15 cellular contexts compared by ENCODE assay signal in the genomic region with DNA sequence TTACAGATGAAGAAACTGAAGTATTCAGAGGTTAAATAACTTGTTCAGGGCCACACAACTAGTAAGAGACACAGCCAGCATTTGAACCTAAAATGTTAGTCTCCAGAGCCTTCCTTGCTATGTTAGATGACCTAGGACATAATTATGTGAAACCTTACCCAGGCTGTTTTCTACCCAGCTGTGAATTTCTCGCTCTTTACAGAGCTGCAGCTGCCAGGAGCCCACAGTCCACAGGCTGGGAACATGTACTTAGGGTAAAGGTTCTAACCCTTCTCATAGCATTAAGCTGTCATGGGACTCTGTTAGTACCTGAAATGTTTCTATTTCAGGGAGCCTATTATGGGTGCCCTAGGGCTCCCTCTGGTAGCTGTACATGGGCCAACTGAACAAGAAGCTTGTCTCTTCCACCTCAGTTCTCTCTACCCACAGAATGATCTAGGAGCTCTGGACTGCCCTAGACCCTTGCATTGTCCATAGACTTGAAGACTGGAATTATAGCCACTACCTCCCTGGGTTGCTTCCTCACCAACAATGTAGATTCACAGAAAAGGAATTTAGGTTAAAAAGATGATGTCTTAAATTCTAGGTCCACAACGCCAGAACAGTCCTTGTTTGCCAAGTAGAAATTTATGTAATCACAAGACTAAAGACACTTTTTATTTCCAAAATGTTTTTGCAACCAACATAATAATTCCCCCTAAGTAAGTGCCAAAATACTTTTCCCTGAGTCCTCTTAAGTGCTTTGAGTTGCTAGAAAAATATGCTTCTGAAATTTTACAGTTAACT.
DNase-seq lines count a peak whose midpoint lies in the region; ATAC-seq and TF ChIP-seq lines count a peak whose summit lies in the region.
"Had no signal": no experiment of that assay in that cellular context is flagged by ENCODE, and none has a peak within 500 bp of the region (broad histone marks: within the 10 kb centered on the region; RNA-seq: fewer than 3 reads in every experiment).

No MANE protein-coding gene starts in this region.

- H3K27me3 ChIP-seq in stomach = no peaks in the 10 kb centered on the region
- H3K27me3 ChIP-seq: adrenal gland had no signal

- H3K36me3 Mint-ChIP-seq in stimulated activated effector memory CD8-positive, alpha-beta T cell treated with anti-CD3 and anti-CD28 coated beads, Interleukin-12 subunit alpha, Interleukin-12 subunit beta, amount 100 ng/mL, for 72 hours = no peaks in the 10 kb centered on the region

- H3K4me3 ChIP-seq in stomach = no peak overlapping the region
- H3K4me3 ChIP-seq: adrenal gland had no signal

- no peaks in the 10 kb centered on the region for H3K9me3 ChIP-seq in stomach
- H3K9me3 ChIP-seq: adrenal gland had no signal

- H3K4me1 Mint-ChIP-seq in stimulated activated effector memory CD8-positive, alpha-beta T cell treated with anti-CD3 and anti-CD28 coated beads, Interleukin-12 subunit alpha, Interleukin-12 subunit beta, amount 100 ng/mL, for 72 hours = no peaks in the 10 kb centered on the region

- intact Hi-C loops in sciatic nerve (cut with DNase I) (no loop called here), stomach (cut with DNase I; ENCODE audit: low total_unique reads) (no loop called here)

- no peak for TF ChIP-seq CTCF in stomach (IDR thresholded peaks at IDR 0.05)

- H3K9me3 Mint-ChIP-seq in stimulated activated effector memory CD8-positive, alpha-beta T cell treated with anti-CD3 and anti-CD28 coated beads, Interleukin-12 subunit alpha, Interleukin-12 subunit beta, amount 100 ng/mL, for 72 hours = no peaks in the 10 kb centered on the region

- no peaks in the 10 kb centered on the region for H3K36me3 ChIP-seq in stomach
- H3K36me3 ChIP-seq: adrenal gland had no signal

- H3K27ac Mint-ChIP-seq in stimulated activated effector memory CD8-positive, alpha-beta T cell treated with anti-CD3 and anti-CD28 coated beads, Interleukin-12 subunit alpha, Interleukin-12 subunit beta, amount 100 ng/mL, for 72 hours = no peak overlapping the region

- peak; percentile 83 for DNase-seq in DMS 273 (lab: John Stamatoyannopoulos, UW; ENCODE audit: unreplicated experiment)
- peak; percentile 12 for DNase-seq in NCI-H524 treated with DMSO at 0.1 percent for 48 hours (lab: John Stamatoyannopoulos, UW)
- peak; percentile 10 for DNase-seq in fibroblast of the conjunctiva (ENCODE audit: low read depth)
- DNase-seq in sciatic nerve (ENCODE audit: low spot score) = no peak
- DNase-seq in stomach = no peak
- DNase-seq in stimulated activated effector memory CD8-positive, alpha-beta T cell treated with anti-CD3 and anti-CD28 coated beads, Interleukin-12 subunit alpha, Interleukin-12 subunit beta, amount 100 ng/mL, for 72 hours (ENCODE audit: low spot score in 2 of 2) = no peak
- DNase-seq: adrenal gland; COR-L47; effector CD4-positive, alpha-beta T cell; mesendoderm; posterior cingulate gyrus; stimulated activated naive CD4-positive, alpha-beta T cell treated with Interleukin-2 at 50 U/mL for 16 hours; SW 1271 had no signal

- WGBS in stomach, 5 donors = 73 to 92% (median 86%) methylated on average over 2 of the region's 2 CpGs

- no peak overlapping the region for H3K4me3 Mint-ChIP-seq in stimulated activated effector memory CD8-positive, alpha-beta T cell treated with anti-CD3 and anti-CD28 coated beads, Interleukin-12 subunit alpha, Interleukin-12 subunit beta, amount 100 ng/mL, for 72 hours

- peaks cover 0 to 22% (median 9%) of the 10 kb centered on the region in 4 donors for H3K4me1 ChIP-seq in stomach

- no peak for TF ChIP-seq POLR2A in stomach (IDR thresholded peaks at IDR 0.05)

- TF ChIP-seq EP300 in stomach (IDR thresholded peaks at IDR 0.05) = no peak

- peak overlapping the region in 2 of 5 donors; percentile 6 to 38 for H3K27ac ChIP-seq in stomach
- H3K27ac ChIP-seq: adrenal gland had no signal

- peak; percentile 65 for ATAC-seq in sciatic nerve
- no peak for ATAC-seq in stimulated activated effector memory CD8-positive, alpha-beta T cell treated with anti-CD3 and anti-CD28 coated beads, Interleukin-12 subunit alpha, Interleukin-12 subunit beta, amount 100 ng/mL, for 72 hours
- ATAC-seq in HG02642 (IDR thresholded peaks at IDR 0.05; ENCODE audit: poor library complexity, unreplicated experiment) = no peak
- no peak for ATAC-seq in HG03520 (IDR thresholded peaks at IDR 0.05; ENCODE audit: unreplicated experiment)

Comparison
In these comparisons a context has a peak if more than half of its experiments do, and no peak if none do; other contexts are left out.
1. DNase-seq: peak in DMS 273 (single experiment), NCI-H524 treated with DMSO at 0.1 percent for 48 hours (single experiment) and fibroblast of the conjunctiva (single experiment); none in sciatic nerve (single experiment), stomach (single experiment) and stimulated activated effector memory CD8-positive, alpha-beta T cell treated with anti-CD3 and anti-CD28 coated beads, Interleukin-12 subunit alpha, Interleukin-12 subunit beta, amount 100 ng/mL, for 72 hours (0 of 2).